11 cellular contexts compared by ENCODE assay signal in the genomic region with DNA sequence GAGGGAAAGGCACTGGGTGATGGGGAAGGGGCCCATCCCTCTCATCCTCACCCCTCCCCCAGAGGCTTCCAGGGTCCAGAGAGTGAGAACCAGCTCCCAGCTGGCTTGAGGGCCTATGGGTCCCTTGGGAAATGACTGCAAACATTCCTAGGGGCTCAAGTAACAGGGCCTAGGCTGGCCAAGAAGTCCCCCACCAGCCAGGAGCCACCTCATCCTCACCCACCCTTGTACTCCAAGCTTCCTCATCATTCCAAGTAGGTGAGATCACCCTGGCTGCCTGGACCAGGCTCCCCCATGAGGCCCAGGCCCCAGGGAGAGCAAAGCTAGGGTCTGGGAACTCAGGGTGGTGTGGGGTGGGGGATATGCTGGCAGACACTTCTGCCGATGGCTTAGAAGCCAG. TPM values are rescaled to one million over a fixed set of nuclear protein-coding genes. Genes with fewer than 3 reads are reported as not detected.
DNase-seq lines count a peak whose midpoint lies in the region; TF ChIP-seq lines count a peak whose summit lies in the region.
"Had no signal": no experiment of that assay in that cellular context is flagged by ENCODE, and none has a peak within 500 bp of the region (broad histone marks: within the 10 kb centered on the region; RNA-seq: fewer than 3 reads in every experiment).

No MANE protein-coding gene starts in this region.

- H2BK5ac ChIP-seq in mesenchymal stem cell (ENCODE audit: low read depth, low read length, poor library complexity, severe bottlenecking), result peak overlapping the region; percentile 31

- no peak overlapping the region for H3K4me2 ChIP-seq in mesenchymal stem cell (ENCODE audit: low read length, poor library complexity, severe bottlenecking)

- H3K79me1 ChIP-seq in mesenchymal stem cell (replicated peaks; ENCODE audit: low read length, poor library complexity, severe bottlenecking), result peaks cover 37% of the 10 kb centered on the region

- no peaks in the 10 kb centered on the region for H3K9me3 ChIP-seq in mesenchymal stem cell (ENCODE audit: control insufficient read depth, low read length)

- no CpG with 5 or more reads among the region's 1 CpG for WGBS in mesenchymal stem cell

- H3K27ac ChIP-seq in mesenchymal stem cell (ENCODE audit: low read length, poor library complexity, severe bottlenecking), result peak overlapping the region; percentile 60

- H4K91ac ChIP-seq in mesenchymal stem cell (ENCODE audit: low read length), result no peak overlapping the region

- H3K4me3 ChIP-seq in choroid plexus epithelial cell (ENCODE audit: low read depth, low read length) (no peak overlapping the region), mesenchymal stem cell (ENCODE audit: insufficient read depth in 1 of 2, low read depth in 1 of 2, low read length in 2 of 2) (peak overlapping the region in 1 of 2 experiments; percentile 58)

- H3K14ac ChIP-seq in mesenchymal stem cell (ENCODE audit: low read length in 2 of 2), result peak overlapping the region in 1 of 2 experiments; percentile 30

- no peaks in the 10 kb centered on the region for H3K27me3 ChIP-seq in mesenchymal stem cell (ENCODE audit: control insufficient read depth in 1 of 2, insufficient read depth in 1 of 2, low read length in 2 of 2)

- no peak overlapping the region for H2BK15ac ChIP-seq in mesenchymal stem cell (ENCODE audit: low read depth, poor library complexity, severe bottlenecking)

- no peak overlapping the region for H3K27ac Mint-ChIP-seq in endothelial cell (ENCODE audit: unreplicated experiment)
- no peak overlapping the region for H3K27ac Mint-ChIP-seq in activated CD4-positive, alpha-beta T cell treated with anti-CD3 and anti-CD28 coated beads, Interleukin-2, amount 10 ng/mL, durations not matched to agents 24 days and 14 days
- H3K27ac Mint-ChIP-seq: activated naive CD8-positive, alpha-beta T cell treated with anti-CD3 and anti-CD28 coated beads, Interleukin-2, amount 50 U/mL, for 24 hours had no signal

- TF ChIP-seq CTCF in choroid plexus epithelial cell (conservative IDR thresholded peaks at IDR 0.05; ENCODE audit: low read depth, low read length) (no peak), endothelial cell (IDR thresholded peaks at IDR 0.05; ENCODE audit: unreplicated experiment) (no peak)

- DNase-seq in ACHN (peak; percentile 59), LHCN-M2 (ENCODE audit: low read depth) (peak; percentile 94), choroid plexus epithelial cell (ENCODE audit: low read depth) (peak; percentile 91), mesenchymal stem cell (peak; percentile 82), endothelial cell (ENCODE audit: low spot score) (no peak), middle frontal gyrus (ENCODE audit: extremely low spot score, low spot score) (no peak)
- no peak for DNase-seq in activated T-cell treated with anti-CD3 and anti-CD28 coated beads, Interleukin-2, amount 50 U/mL, for 1 hour
- no peak for DNase-seq in activated CD4-positive, alpha-beta T cell treated with anti-CD3 and anti-CD28 coated beads, Interleukin-2, amount 10 ng/mL, durations not matched to agents 24 days and 14 days
- DNase-seq: activated naive CD8-positive, alpha-beta T cell treated with anti-CD3 and anti-CD28 coated beads, Interleukin-2, amount 50 U/mL, for 24 hours; CD8-positive, alpha-beta memory T cell; NCI-H446 had no signal

- H2BK12ac ChIP-seq in mesenchymal stem cell (ENCODE audit: low read length in 2 of 2), result peak overlapping the region; percentile 28 to 96

- peak overlapping the region; percentile 2 to 60 for H3K4ac ChIP-seq in mesenchymal stem cell (ENCODE audit: low read depth in 1 of 2, low read length in 2 of 2)

- H2BK120ac ChIP-seq in mesenchymal stem cell (ENCODE audit: low read depth, low read length), result no peak overlapping the region

- peaks cover 62% of the 10 kb centered on the region for H3K4me1 Mint-ChIP-seq in endothelial cell (ENCODE audit: unreplicated experiment)
- H3K4me1 Mint-ChIP-seq in activated CD4-positive, alpha-beta T cell treated with anti-CD3 and anti-CD28 coated beads, Interleukin-2, amount 10 ng/mL, durations not matched to agents 24 days and 14 days, result peaks cover 16% of the 10 kb centered on the region

- no peak overlapping the region for H2AFZ ChIP-seq in mesenchymal stem cell (ENCODE audit: low read depth, low read length)

- peak overlapping the region; percentile 86 for H4K8ac ChIP-seq in mesenchymal stem cell (ENCODE audit: low read length)

- peaks cover 8% of the 10 kb centered on the region for H3K27me3 Mint-ChIP-seq in endothelial cell (ENCODE audit: unreplicated experiment)
- H3K27me3 Mint-ChIP-seq in activated CD4-positive, alpha-beta T cell treated with anti-CD3 and anti-CD28 coated beads, Interleukin-2, amount 10 ng/mL, durations not matched to agents 24 days and 14 days, result peaks cover 7% of the 10 kb centered on the region
- H3K27me3 Mint-ChIP-seq: activated naive CD8-positive, alpha-beta T cell treated with anti-CD3 and anti-CD28 coated beads, Interleukin-2, amount 50 U/mL, for 24 hours; CD8-positive, alpha-beta memory T cell had no signal

- in situ Hi-C loops in ACHN (cut with HindIII; ENCODE audit: low pct_ligation_motif_present, low pct_unique_long_range_greater_than_20kb, low sequenced_read_pairs), result no loop called here

- H3K9me3 Mint-ChIP-seq in endothelial cell (ENCODE audit: unreplicated experiment), result no peaks in the 10 kb centered on the region
- H3K9me3 Mint-ChIP-seq in activated CD4-positive, alpha-beta T cell treated with anti-CD3 and anti-CD28 coated beads, Interleukin-2, amount 10 ng/mL, durations not matched to agents 24 days and 14 days, result no peaks in the 10 kb centered on the region
- H3K9me3 Mint-ChIP-seq: activated naive CD8-positive, alpha-beta T cell treated with anti-CD3 and anti-CD28 coated beads, Interleukin-2, amount 50 U/mL, for 24 hours; CD8-positive, alpha-beta memory T cell had no signal

- H3K36me3 ChIP-seq in mesenchymal stem cell (ENCODE audit: control insufficient read depth in 1 of 2, insufficient read depth in 2 of 2, low read depth in 1 of 2, low read length in 2 of 2), result peaks cover 40 to 49% of the 10 kb centered on the region in 2 experiments

- peaks cover 16% of the 10 kb centered on the region for H3K36me3 Mint-ChIP-seq in endothelial cell (ENCODE audit: low read depth, unreplicated experiment)
- no peaks in the 10 kb centered on the region for H3K36me3 Mint-ChIP-seq in activated CD4-positive, alpha-beta T cell treated with anti-CD3 and anti-CD28 coated beads, Interleukin-2, amount 10 ng/mL, durations not matched to agents 24 days and 14 days (ENCODE audit: low read depth)
- H3K36me3 Mint-ChIP-seq: CD8-positive, alpha-beta memory T cell had no signal

- H3K23ac ChIP-seq in mesenchymal stem cell (ENCODE audit: low read length in 2 of 2), result no peak overlapping the region

- H3K9ac ChIP-seq in mesenchymal stem cell (ENCODE audit: low read length), result peak overlapping the region; percentile 75

- peaks cover 62% of the 10 kb centered on the region for H3K4me1 ChIP-seq in mesenchymal stem cell (ENCODE audit: control insufficient read depth, insufficient read depth, low read depth, low read length)

- intact Hi-C loops in activated CD4-positive, alpha-beta T cell treated with anti-CD3 and anti-CD28 coated beads, Interleukin-2, amount 10 ng/mL, durations not matched to agents 24 days and 14 days (cut with micrococcal nuclease), result no loop called here

- H2AK5ac ChIP-seq in mesenchymal stem cell (ENCODE audit: low read length, severe bottlenecking), result peak overlapping the region; percentile 93

- peak overlapping the region; percentile 25 to 37 for H3K18ac ChIP-seq in mesenchymal stem cell (ENCODE audit: low read depth in 1 of 2, low read length in 2 of 2)

- no peak overlapping the region for H3K4me3 Mint-ChIP-seq in endothelial cell (ENCODE audit: unreplicated experiment)
- H3K4me3 Mint-ChIP-seq in activated CD4-positive, alpha-beta T cell treated with anti-CD3 and anti-CD28 coated beads, Interleukin-2, amount 10 ng/mL, durations not matched to agents 24 days and 14 days, result no peak overlapping the region
- H3K4me3 Mint-ChIP-seq: activated naive CD8-positive, alpha-beta T cell treated with anti-CD3 and anti-CD28 coated beads, Interleukin-2, amount 50 U/mL, for 24 hours had no signal

RNA-seq across cellular contexts. Expression of gene LOXL1, which starts 14.8 kb away (rescaled TPM):
- total RNA-seq in LHCN-M2 (2014; rRNA removed) (503 and 596 TPM in 2 replicates), endothelial cell (ENCODE audit: unreplicated experiment) (156 TPM)
- polyA plus RNA-seq in LHCN-M2 (2012), result 384 TPM
- polyA plus RNA-seq in mesenchymal stem cell (2013, experiment 1 of 2), result 187 TPM
- 181 TPM for polyA plus RNA-seq in mesenchymal stem cell (2013, experiment 2 of 2)
- total RNA-seq in activated CD4-positive, alpha-beta T cell treated with anti-CD3 and anti-CD28 coated beads, Interleukin-2, amount 10 ng/mL, durations not matched to agents 24 days and 14 days, result 0.49 and 0.88 TPM in 2 replicates

RNA-seq across cellular contexts. Expression of gene STOML1, which starts 51.1 kb away (rescaled TPM):
- total RNA-seq in LHCN-M2 (2014; rRNA removed) (28.1 and 29.9 TPM in 2 replicates), endothelial cell (ENCODE audit: unreplicated experiment) (14.3 TPM)
- 29.7 TPM for polyA plus RNA-seq in LHCN-M2 (2012)
- 7.8 TPM for polyA plus RNA-seq in mesenchymal stem cell (2013, experiment 1 of 2)
- 8.5 TPM for polyA plus RNA-seq in mesenchymal stem cell (2013, experiment 2 of 2)
- total RNA-seq in activated CD4-positive, alpha-beta T cell treated with anti-CD3 and anti-CD28 coated beads, Interleukin-2, amount 10 ng/mL, durations not matched to agents 24 days and 14 days, result 10.3 and 10.6 TPM in 2 replicates

RNA-seq across cellular contexts. Expression of gene PML, which starts 53.5 kb away (rescaled TPM):
- total RNA-seq in LHCN-M2 (2014; rRNA removed) (67.5 and 78.6 TPM in 2 replicates), endothelial cell (ENCODE audit: unreplicated experiment) (161 TPM)
- 66.2 TPM for polyA plus RNA-seq in LHCN-M2 (2012)
- 49.0 TPM for polyA plus RNA-seq in mesenchymal stem cell (2013, experiment 1 of 2)
- 51.3 TPM for polyA plus RNA-seq in mesenchymal stem cell (2013, experiment 2 of 2)
- total RNA-seq in activated CD4-positive, alpha-beta T cell treated with anti-CD3 and anti-CD28 coated beads, Interleukin-2, amount 10 ng/mL, durations not matched to agents 24 days and 14 days, result 61.3 and 64.2 TPM in 2 replicates

Comparison
In these comparisons a context has a peak if more than half of its experiments do, and no peak if none do; other contexts are left out.
1. DNase-seq: peak in ACHN (single experiment), LHCN-M2 (single experiment), choroid plexus epithelial cell (single experiment) and mesenchymal stem cell (single experiment); none in endothelial cell (single experiment), activated T-cell treated with anti-CD3 and anti-CD28 coated beads, Interleukin-2, amount 50 U/mL, for 1 hour (single experiment), middle frontal gyrus (single experiment) and activated CD4-positive, alpha-beta T cell treated with anti-CD3 and anti-CD28 coated beads, Interleukin-2, amount 10 ng/mL, durations not matched to agents 24 days and 14 days (single experiment).
2. RNA of gene LOXL1, which starts 14.8 kb away (total RNA-seq): 503 to 596 TPM in LHCN-M2 and 156 TPM in endothelial cell (single experiment); 0.49 to 0.88 TPM in activated CD4-positive, alpha-beta T cell treated with anti-CD3 and anti-CD28 coated beads, Interleukin-2, amount 10 ng/mL, durations not matched to agents 24 days and 14 days; every median in the first group is over 10 times any median in the second.